Comparison of ENCODE assay signal across 10 cellular contexts in the genomic region with DNA sequence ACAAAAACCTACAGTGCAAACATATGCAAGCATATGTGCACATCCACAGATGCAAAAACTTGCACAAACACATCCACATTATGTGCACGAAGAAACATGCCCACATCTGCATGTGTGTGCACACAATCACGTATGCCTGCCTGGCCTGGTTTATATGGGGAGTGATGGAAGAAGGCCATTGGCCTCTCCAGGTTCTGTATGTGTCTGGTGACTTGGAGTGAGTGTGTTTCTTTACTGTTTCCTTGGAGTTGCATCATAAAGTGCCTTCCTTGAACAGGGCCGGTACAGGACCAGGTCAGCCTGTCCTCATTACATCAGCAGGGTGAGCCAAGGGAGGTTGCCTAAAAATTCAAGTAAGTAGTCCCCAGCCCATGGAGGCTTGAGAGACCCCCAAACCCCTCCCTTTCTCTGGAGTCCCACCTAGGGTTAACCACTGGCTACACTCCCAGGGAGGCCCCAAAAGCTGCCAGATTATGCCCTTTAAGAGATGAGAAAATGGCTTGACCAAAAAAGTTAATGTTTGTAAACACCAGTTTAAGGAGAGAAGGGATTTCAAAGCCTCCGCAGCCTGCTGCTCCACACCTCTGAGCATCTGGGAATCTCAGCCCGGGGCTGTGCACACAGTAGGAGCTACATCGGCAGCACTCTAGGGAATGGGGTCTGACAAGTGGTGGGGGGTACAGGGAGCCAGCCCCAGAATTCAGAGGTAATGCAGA.
DNase-seq lines count a peak whose midpoint lies in the region; ATAC-seq and TF ChIP-seq lines count a peak whose summit lies in the region.
"Had no signal": no experiment of that assay in that cellular context is flagged by ENCODE, and none has a peak within 500 bp of the region (broad histone marks: within the 10 kb centered on the region; RNA-seq: fewer than 3 reads in every experiment).

No MANE protein-coding gene starts in this region.

- no peaks in the 10 kb centered on the region for H3K27me3 ChIP-seq in breast epithelium
- H3K27me3 ChIP-seq: ascending aorta, sigmoid colon had no signal

- H3K4me3 ChIP-seq in breast epithelium (no peak overlapping the region), fibroblast of villous mesenchyme (ENCODE audit: low read depth, low read length) (peak overlapping the region; percentile 5)
- H3K4me3 ChIP-seq: ascending aorta, sigmoid colon had no signal

- H3K36me3 ChIP-seq in breast epithelium, result no peaks in the 10 kb centered on the region
- H3K36me3 ChIP-seq: ascending aorta, sigmoid colon had no signal

- TF ChIP-seq POLR2A in breast epithelium (IDR thresholded peaks at IDR 0.05), result no peak

- BruUV-seq in MCF 10A (replicated peaks; lab: Mats Ljungman, UMichigan), result TSS peak; percentile 86

- CTCF ChIA-PET in MCF 10A (lab: Yijun Ruan, JAX) (no interaction called here), RWPE1 (lab: Yijun Ruan, JAX) (no interaction called here)

- intact Hi-C loops in MCF 10A (cut with micrococcal nuclease), result loop anchor here (2.0 kb wide), 1 partner anchor 16 kb away; no protein-coding TSS in a partner anchor
- intact Hi-C loops in breast epithelium (cut with DNase I; ENCODE audit: low total_unique reads), result no loop called here

- DNase-seq in MCF 10A (ENCODE audit: unreplicated experiment), result peak; percentile 51
- no peak for DNase-seq in breast epithelium (ENCODE audit: low spot score in 2 of 2)
- peak; percentile 16 for DNase-seq in RWPE1 (ENCODE audit: low spot score)
- peak; percentile 93 for DNase-seq in fibroblast of villous mesenchyme (ENCODE audit: low read depth)
- no peak for DNase-seq in omental fat pad (ENCODE audit: low spot score)
- DNase-seq: sigmoid colon had no signal

- H3K9me3 Mint-ChIP-seq in MCF 10A (ENCODE audit: unreplicated experiment), result no peaks in the 10 kb centered on the region

- POLR2A ChIA-PET in MCF 10A (lab: Yijun Ruan, JAX), result no interaction called here
- POLR2A ChIA-PET in RWPE1 (lab: Yijun Ruan, JAX; ENCODE audit: low non-redundant PET), result no interaction called here

- H3K27ac ChIP-seq in breast epithelium (no peak overlapping the region), RWPE1 (peak overlapping the region; percentile 64)
- H3K27ac ChIP-seq: ascending aorta, sigmoid colon had no signal

- H3K36me3 Mint-ChIP-seq in MCF 10A (ENCODE audit: insufficient read depth, unreplicated experiment), result peaks cover 5% of the 10 kb centered on the region

- no peak for ATAC-seq in omental fat pad (ENCODE audit: low FRiP score)
- no peak for ATAC-seq in HG03520 (IDR thresholded peaks at IDR 0.05; ENCODE audit: unreplicated experiment)
- ATAC-seq in GM18498 (IDR thresholded peaks at IDR 0.05; ENCODE audit: unreplicated experiment), result no peak
- ATAC-seq in HG03095 (IDR thresholded peaks at IDR 0.05; ENCODE audit: unreplicated experiment), result no peak

- H3K4me1 ChIP-seq in breast epithelium, result no peaks in the 10 kb centered on the region
- H3K4me1 ChIP-seq: ascending aorta, sigmoid colon had no signal

- H3K4me1 Mint-ChIP-seq in MCF 10A (ENCODE audit: insufficient read depth, unreplicated experiment), result peaks cover 23% of the 10 kb centered on the region

- H3K27me3 Mint-ChIP-seq in MCF 10A (ENCODE audit: insufficient read depth, unreplicated experiment), result no peaks in the 10 kb centered on the region

- no peak overlapping the region for H3K4me3 Mint-ChIP-seq in MCF 10A (ENCODE audit: unreplicated experiment)

- no peaks in the 10 kb centered on the region for H3K9me3 ChIP-seq in breast epithelium
- H3K9me3 ChIP-seq: ascending aorta, sigmoid colon had no signal

- no peak for TF ChIP-seq CTCF in MCF 10A (IDR thresholded peaks at IDR 0.05; ENCODE audit: unreplicated experiment)
- no peak for TF ChIP-seq CTCF in breast epithelium (IDR thresholded peaks at IDR 0.05)
- TF ChIP-seq CTCF in RWPE1 (conservative IDR thresholded peaks at IDR 0.05; ENCODE audit: low read depth), result no peak
- TF ChIP-seq CTCF in fibroblast of villous mesenchyme (IDR thresholded peaks at IDR 0.05; ENCODE audit: insufficient read depth, low read depth, low read length), result no peak
- TF ChIP-seq CTCF in omental fat pad (IDR thresholded peaks at IDR 0.05), result no peak

- H3K27ac Mint-ChIP-seq in MCF 10A (ENCODE audit: low read depth, unreplicated experiment), result peak overlapping the region; percentile 84

Comparison
In these comparisons a context has a peak if more than half of its experiments do, and no peak if none do; other contexts are left out.
1. DNase-seq: peak in MCF 10A (single experiment), RWPE1 (single experiment) and fibroblast of villous mesenchyme (single experiment); none in breast epithelium (0 of 2) and omental fat pad (single experiment).